Comparison of ENCODE assay signal across 12 cellular contexts in the genomic region with DNA sequence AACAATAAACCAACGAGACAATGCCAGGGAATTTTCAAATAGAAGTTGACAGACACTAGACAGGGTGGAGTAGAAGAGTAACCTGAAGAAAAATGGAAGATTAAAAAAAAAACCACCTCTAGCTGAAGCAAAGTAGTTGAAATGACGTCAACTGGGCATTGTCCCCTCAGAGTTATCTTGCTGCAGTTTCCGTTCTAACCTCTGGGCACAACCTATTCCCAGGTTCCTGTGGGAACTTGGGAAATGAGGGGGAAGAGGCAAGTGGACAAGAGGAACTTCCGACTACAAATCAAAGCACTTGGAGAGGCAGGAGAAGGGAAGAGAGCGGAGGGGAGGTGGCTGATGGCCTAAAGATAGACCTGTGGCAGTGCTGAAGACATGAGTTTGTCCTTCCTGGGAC.
"Had no signal": no experiment of that assay in that cellular context is flagged by ENCODE, and none has a peak within 500 bp of the region (broad histone marks: within the 10 kb centered on the region; RNA-seq: fewer than 3 reads in every experiment).

No MANE protein-coding gene starts in this region.

- H3K9me3 ChIP-seq: ascending aorta, stomach had no signal

- H3K36me3 Mint-ChIP-seq: activated naive CD8-positive, alpha-beta T cell treated with anti-CD3 and anti-CD28 coated beads for 36 hours had no signal

- H3K9me3 Mint-ChIP-seq: activated naive CD8-positive, alpha-beta T cell treated with anti-CD3 and anti-CD28 coated beads for 36 hours; activated T-cell treated with anti-CD3 and anti-CD28 coated beads, Interleukin-2, amount 50 U/mL, for 72 hours had no signal

- H3K4me3 ChIP-seq: ascending aorta, cardiac muscle cell, skin epidermis, stomach had no signal

- H3K4me3 Mint-ChIP-seq: activated naive CD8-positive, alpha-beta T cell treated with anti-CD3 and anti-CD28 coated beads for 36 hours; activated T-cell treated with anti-CD3 and anti-CD28 coated beads, Interleukin-2, amount 50 U/mL, for 72 hours had no signal

- DNase-seq: activated CD4-positive, alpha-beta T cell treated with anti-CD3 and anti-CD28 coated beads for 1 hour; activated CD4-positive, alpha-beta T cell treated with anti-CD3 and anti-CD28 coated beads, Interleukin-2, amount 50 U/mL, for 48 hours; activated gamma-delta T cell treated with Interleukin-2 at 50 U/mL for 16 hours; activated naive CD8-positive, alpha-beta T cell treated with anti-CD3 and anti-CD28 coated beads for 36 hours; activated T-cell treated with anti-CD3 and anti-CD28 coated beads, Interleukin-2, amount 50 U/mL, for 72 hours; mesenchymal stem cell; stomach had no signal

- FAIRE-seq: colon had no signal

- H3K27ac Mint-ChIP-seq: activated naive CD8-positive, alpha-beta T cell treated with anti-CD3 and anti-CD28 coated beads for 36 hours; activated T-cell treated with anti-CD3 and anti-CD28 coated beads, Interleukin-2, amount 50 U/mL, for 72 hours had no signal

- H3K27ac ChIP-seq: ascending aorta, cardiac muscle cell, epithelial cell of prostate, skin epidermis had no signal

- ATAC-seq: activated T-cell treated with anti-CD3 and anti-CD28 coated beads, Interleukin-2, amount 50 U/mL, for 72 hours had no signal

- H3K4me1 ChIP-seq: ascending aorta had no signal

- H3K4me1 Mint-ChIP-seq: activated naive CD8-positive, alpha-beta T cell treated with anti-CD3 and anti-CD28 coated beads for 36 hours had no signal

- H3K27me3 ChIP-seq: ascending aorta, cardiac muscle cell, stomach had no signal
